Comparison of ENCODE assay signal across 16 cellular contexts in genomic region chr4:152699313-152699712, GRCh38. TPM values are rescaled to one million over a fixed set of nuclear protein-coding genes. Genes with fewer than 3 reads are reported as not detected.
DNase-seq lines count a peak whose midpoint lies in the region; ATAC-seq and TF ChIP-seq lines count a peak whose summit lies in the region.
"Had no signal": no experiment of that assay in that cellular context is flagged by ENCODE, and none has a peak within 500 bp of the region (broad histone marks: within the 10 kb centered on the region; RNA-seq: fewer than 3 reads in every experiment).

No MANE protein-coding gene starts in this region.

- H3K9me3 ChIP-seq in A673 (ENCODE audit: low read depth, low read length, poor library complexity, severe bottlenecking) = no peaks in the 10 kb centered on the region
- H3K9me3 ChIP-seq in hepatocyte (ENCODE audit: low read depth) = no peaks in the 10 kb centered on the region
- H3K9me3 ChIP-seq: HAP-1 had no signal

- no peak overlapping the region for H3K4me3 Mint-ChIP-seq in WTC11
- H3K4me3 Mint-ChIP-seq: B cell; CD4-positive, alpha-beta T cell had no signal

- H3K79me2 ChIP-seq in hepatocyte = no peaks in the 10 kb centered on the region

- H3K27me3 ChIP-seq in A673 (replicated peaks; ENCODE audit: insufficient read depth, low read depth, low read length, poor library complexity) (no peaks in the 10 kb centered on the region), foreskin keratinocyte (no peaks in the 10 kb centered on the region), hepatocyte (no peaks in the 10 kb centered on the region)

- H3K36me3 ChIP-seq in A673 (ENCODE audit: insufficient read depth, low read length, poor library complexity, severe bottlenecking) = no peaks in the 10 kb centered on the region
- no peaks in the 10 kb centered on the region for H3K36me3 ChIP-seq in hepatocyte (replicated peaks; ENCODE audit: insufficient read depth, low read depth)
- H3K36me3 ChIP-seq: HAP-1 had no signal

- no peak overlapping the region for H3K4me2 ChIP-seq in hepatocyte

- H3K4me1 ChIP-seq in A673 (ENCODE audit: insufficient read depth, low read length, poor library complexity, severe bottlenecking) = peaks cover 8% of the 10 kb centered on the region
- H3K4me1 ChIP-seq in foreskin keratinocyte = peaks cover 21% of the 10 kb centered on the region
- peaks cover 11% of the 10 kb centered on the region for H3K4me1 ChIP-seq in hepatocyte (ENCODE audit: insufficient read depth)
- H3K4me1 ChIP-seq: HAP-1 had no signal

- peaks cover 7% of the 10 kb centered on the region for H3K9me3 Mint-ChIP-seq in WTC11
- H3K9me3 Mint-ChIP-seq in activated naive CD4-positive, alpha-beta T cell treated with anti-CD3 and anti-CD28 coated beads, Interleukin-2, amount 50 U/mL, for 72 hours = peaks cover 0 to 2% of the 10 kb centered on the region in 2 donors
- H3K9me3 Mint-ChIP-seq: CD4-positive, alpha-beta T cell had no signal

- H3K27ac ChIP-seq in A673 (ENCODE audit: low read depth, low read length, poor library complexity, severe bottlenecking) = no peak overlapping the region
- H3K27ac ChIP-seq in foreskin keratinocyte = peak overlapping the region; percentile 98
- no peak overlapping the region for H3K27ac ChIP-seq in hepatocyte

- POLR2A ChIA-PET in A673 (lab: Charles Lee; ENCODE audit: low non-redundant PET) = interaction anchor here (0.6 kb wide), 1 partner anchor 277 kb away, joined by 3 read pairs; no protein-coding TSS in a partner anchor
- POLR2A ChIA-PET in HEK293T (lab: Yijun Ruan, JAX) = no interaction called here
- POLR2A ChIA-PET in WTC11 (lab: Charles Lee) = no interaction called here

- H3K27ac Mint-ChIP-seq in WTC11 = peak overlapping the region; percentile 97; the same call in 1 of the 2 replicates
- H3K27ac Mint-ChIP-seq in activated naive CD4-positive, alpha-beta T cell treated with anti-CD3 and anti-CD28 coated beads, Interleukin-2, amount 50 U/mL, for 72 hours = no peak overlapping the region
- H3K27ac Mint-ChIP-seq: B cell; CD4-positive, alpha-beta T cell had no signal

- WGBS in hepatocyte (ENCODE audit: low lambda C conversion rate, missing lambda C conversion rate) = 78% methylated on average over 4 of the region's 4 CpGs

- H4K20me1 ChIP-seq in hepatocyte (ENCODE audit: insufficient read depth, poor library complexity, severe bottlenecking) = no peaks in the 10 kb centered on the region

- no TSS peak for BruUV-seq in A673 (replicated peaks; lab: Mats Ljungman, UMichigan)

- no peak for ATAC-seq in WTC11
- no peak for ATAC-seq in foreskin keratinocyte
- ATAC-seq in activated naive CD4-positive, alpha-beta T cell treated with anti-CD3 and anti-CD28 coated beads, Interleukin-2, amount 50 U/mL, for 72 hours = no peak

- CTCF ChIA-PET in A673 (lab: Charles Lee) (interaction anchor here (1.0 kb wide), 1 partner anchor 198 kb away, joined by 3 read pairs; no protein-coding TSS in a partner anchor), HEK293T (lab: Yijun Ruan, JAX) (interaction anchor here (0.6 kb wide), 1 partner anchor 463 kb away, joined by 3 read pairs; no protein-coding TSS in a partner anchor), WTC11 (lab: Charles Lee) (interaction anchor here (0.7 to 1.0 kb wide), 2 partner anchors 100 to 198 kb away, joined by 3 to 4 read pairs; no protein-coding TSS in a partner anchor)

- H3K9me2 ChIP-seq in hepatocyte (replicated peaks; ENCODE audit: insufficient read depth) = no peaks in the 10 kb centered on the region

- peaks cover 7% of the 10 kb centered on the region for H3K36me3 Mint-ChIP-seq in WTC11
- peaks cover 0 to 4% of the 10 kb centered on the region in 2 donors for H3K36me3 Mint-ChIP-seq in activated naive CD4-positive, alpha-beta T cell treated with anti-CD3 and anti-CD28 coated beads, Interleukin-2, amount 50 U/mL, for 72 hours

- intact Hi-C loops in A673 (cut with micrococcal nuclease; ENCODE audit: unreplicated experiment) = no loop called here

- peak; percentile 49 for DNase-seq in A673 (ENCODE audit: low spot score)
- DNase-seq in HEK293T (ENCODE audit: extremely low spot score) = no peak
- DNase-seq in WTC11 (ENCODE audit: low spot score) = no peak
- no peak for DNase-seq in foreskin keratinocyte
- DNase-seq in nucleus accumbens (lab: John Stamatoyannopoulos, UW) = no peak
- DNase-seq in hepatocyte (ENCODE audit: low spot score) = no peak
- DNase-seq in activated naive CD4-positive, alpha-beta T cell treated with anti-CD3 and anti-CD28 coated beads, Interleukin-2, amount 50 U/mL, for 72 hours (ENCODE audit: low spot score in 2 of 2) = no peak
- DNase-seq in NCI-H510A treated with DMSO at 0.1 percent for 48 hours (lab: John Stamatoyannopoulos, UW) = no peak
- DNase-seq: C1 segment of cervical spinal cord; Calu3; CD4-positive, alpha-beta T cell; DMS 273 treated with DMSO at 0.1 percent for 48 hours; GOT3 had no signal

- H3K4me1 Mint-ChIP-seq in WTC11 = peaks cover 56% of the 10 kb centered on the region

- H3K4me3 ChIP-seq in A673 (ENCODE audit: low read depth, low read length, poor library complexity, severe bottlenecking) (no peak overlapping the region), hepatocyte (no peak overlapping the region)
- H3K4me3 ChIP-seq: HAP-1, K562 had no signal

- H2AFZ ChIP-seq in hepatocyte = no peak overlapping the region

- H3K27me3 Mint-ChIP-seq in WTC11 (ENCODE audit: low read depth) = no peaks in the 10 kb centered on the region
- H3K27me3 Mint-ChIP-seq: B cell; CD4-positive, alpha-beta T cell had no signal

- TF ChIP-seq CTCF in A673 (conservative IDR thresholded peaks at IDR 0.05; ENCODE audit: low read depth, low read length) (no peak), WTC11 (IDR thresholded peaks at IDR 0.05) (no peak), foreskin keratinocyte (conservative IDR thresholded peaks at IDR 0.05) (no peak), hepatocyte (IDR thresholded peaks at IDR 0.05; ENCODE audit: poor library complexity) (no peak)

TF ChIP-seq in HEK293T, 16 proteins besides CTCF, POLR2A, EP300 and RAD21:
- TF ChIP-seq PKNOX1 (IDR thresholded peaks at IDR 0.05) = peak; percentile 64; the same call in 1 of the 2 replicates
- no peak for TF ChIP-seq BHLHE40 (IDR thresholded peaks at IDR 0.05; ENCODE audit: borderline replicate concordance)
- no peak for TF ChIP-seq ARNT (IDR thresholded peaks at IDR 0.05)
- TF ChIP-seq LEF1 (IDR thresholded peaks at IDR 0.05; ENCODE audit: borderline replicate concordance) = no peak
- TF ChIP-seq CTBP1 (IDR thresholded peaks at IDR 0.05; ENCODE audit: borderline replicate concordance) = no peak
- no peak for TF ChIP-seq FOXM1 (IDR thresholded peaks at IDR 0.05; ENCODE audit: borderline replicate concordance)

TF ChIP-seq in WTC11, 78 proteins besides CTCF, POLR2A, EP300 and RAD21 (continues in another document):
- TF ChIP-seq FOXP4 (CRISPR knock-in tag; IDR thresholded peaks at IDR 0.05) (no peak), FOXJ3 (CRISPR knock-in tag; IDR thresholded peaks at IDR 0.05; ENCODE audit: borderline replicate concordance) (no peak), SMAD3 (CRISPR knock-in tag; IDR thresholded peaks at IDR 0.05; ENCODE audit: borderline replicate concordance) (no peak), ZNF219 (CRISPR knock-in tag; IDR thresholded peaks at IDR 0.05; ENCODE audit: borderline replicate concordance) (no peak), MAX (CRISPR knock-in tag; IDR thresholded peaks at IDR 0.05) (no peak), RORB (CRISPR knock-in tag; IDR thresholded peaks at IDR 0.05) (no peak), ZNF416 (CRISPR knock-in tag; IDR thresholded peaks at IDR 0.05) (no peak), ATF3 (CRISPR knock-in tag; conservative IDR thresholded peaks at IDR 0.05) (no peak)

RNA-seq across cellular contexts. Expression of gene TMEM154, which starts 19.5 kb away (rescaled TPM):
- 2.3 and 2.6 TPM in 2 replicates for total RNA-seq in A673 (2021)
- 1.7 to 2.1 TPM (median 1.9 TPM) in 3 replicates for total RNA-seq in WTC11 (2021)
- total RNA-seq in foreskin keratinocyte = 102 and 118 TPM in 2 replicates
- 12.8 and 13.3 TPM in 2 replicates for polyA plus RNA-seq in foreskin keratinocyte
- total RNA-seq in hepatocyte = 1.2 and 1.7 TPM in 2 replicates
- polyA plus RNA-seq in hepatocyte = 0.36 and 6.8 TPM in 2 replicates
- total RNA-seq in activated naive CD4-positive, alpha-beta T cell treated with anti-CD3 and anti-CD28 coated beads, Interleukin-2, amount 50 U/mL, for 72 hours = 10 to 100 TPM; 13.4 to 17.1 TPM
